10 cellular contexts compared by ENCODE assay signal in genomic region chr1:63323866-63324778, GRCh38. TPM values are rescaled to one million over a fixed set of nuclear protein-coding genes. Genes with fewer than 3 reads are reported as not detected.
DNase-seq lines count a peak whose midpoint lies in the region; ATAC-seq and TF ChIP-seq lines count a peak whose summit lies in the region.
"Had no signal": no experiment of that assay in that cellular context is flagged by ENCODE, and none has a peak within 500 bp of the region (broad histone marks: within the 10 kb centered on the region; RNA-seq: fewer than 3 reads in every experiment).

No MANE protein-coding gene starts in this region.

- H2BK15ac ChIP-seq in mesendoderm (replicated peaks; ENCODE audit: low read depth), result no peak overlapping the region

- peaks cover 77% of the 10 kb centered on the region for H3K27me3 Mint-ChIP-seq in activated T-cell treated with anti-CD3 and anti-CD28 coated beads, Interleukin-2, amount 50 U/mL, for 72 hours (ENCODE audit: low read depth)

- H3K79me2 ChIP-seq in mesendoderm (ENCODE audit: control insufficient read depth, insufficient read depth, low read length), result no peaks in the 10 kb centered on the region

- no peak overlapping the region for H2BK5ac ChIP-seq in mesendoderm (ENCODE audit: low read length)

- no peak for DNase-seq in BE2C
- DNase-seq in ELF-1 (ENCODE audit: low read depth, low spot score), result peak; percentile 43
- DNase-seq in activated T-cell treated with anti-CD3 and anti-CD28 coated beads, Interleukin-2, amount 50 U/mL, for 72 hours, result no peak
- DNase-seq in mesendoderm, result no peak
- DNase-seq: stimulated activated CD4-positive, alpha-beta T cell treated with anti-CD3 and anti-CD28 coated beads, Interleukin-2, amount 100 ng/mL, for 48 hours had no signal

- peak in 1 of 2 donors; percentile 30 for ATAC-seq in activated T-cell treated with anti-CD3 and anti-CD28 coated beads, Interleukin-2, amount 50 U/mL, for 72 hours (replicated peaks in 1 of 2)
- no peak for ATAC-seq in GM18867 (IDR thresholded peaks at IDR 0.05; ENCODE audit: unreplicated experiment)
- ATAC-seq in HG03135 (IDR thresholded peaks at IDR 0.05; ENCODE audit: unreplicated experiment), result no peak
- no peak for ATAC-seq in HG03097 (IDR thresholded peaks at IDR 0.05; ENCODE audit: low FRiP score, unreplicated experiment)
- ATAC-seq in HG03139 (IDR thresholded peaks at IDR 0.05; ENCODE audit: unreplicated experiment), result no peak
- ATAC-seq: HepG2 had no signal

- H3K23ac ChIP-seq in mesendoderm (ENCODE audit: low read length), result peak overlapping the region; percentile 38

- H3K79me1 ChIP-seq in mesendoderm (ENCODE audit: low read length), result no peaks in the 10 kb centered on the region

- peak overlapping the region; percentile 33 for H3K4me3 ChIP-seq in BE2C (ENCODE audit: low read depth, low read length)
- H3K4me3 ChIP-seq in mesendoderm (ENCODE audit: low read length), result no peak overlapping the region

- H3K4me3 Mint-ChIP-seq in activated T-cell treated with anti-CD3 and anti-CD28 coated beads, Interleukin-2, amount 50 U/mL, for 72 hours, result peak overlapping the region; percentile 84 to 90

- no peak for TF ChIP-seq CTCF in BE2C (IDR thresholded peaks at IDR 0.05; ENCODE audit: low read depth, low read length)

- peaks cover 56% of the 10 kb centered on the region for H3K4me1 Mint-ChIP-seq in activated T-cell treated with anti-CD3 and anti-CD28 coated beads, Interleukin-2, amount 50 U/mL, for 72 hours (ENCODE audit: low read depth)

- no peak overlapping the region for H4K8ac ChIP-seq in mesendoderm (ENCODE audit: low read depth, low read length)

- peak overlapping the region; percentile 32 for H3K56ac ChIP-seq in mesendoderm (ENCODE audit: low read length)

- H3K27ac Mint-ChIP-seq in activated T-cell treated with anti-CD3 and anti-CD28 coated beads, Interleukin-2, amount 50 U/mL, for 72 hours, result peak overlapping the region; percentile 84

- H3K4me1 ChIP-seq in BE2C (no peaks in the 10 kb centered on the region), mesendoderm (ENCODE audit: control insufficient read depth, low read depth, low read length) (peaks cover 2% of the 10 kb centered on the region)

- H2AK5ac ChIP-seq in mesendoderm (ENCODE audit: low read length), result no peak overlapping the region

- no CpG with 5 or more reads among the region's 114 CpGs for WGBS in mesendoderm (ENCODE audit: extremely low coverage, insufficient coverage, low lambda C conversion rate)

- H3K36me3 ChIP-seq in BE2C (no peaks in the 10 kb centered on the region), mesendoderm (ENCODE audit: control insufficient read depth, insufficient read depth, low read length) (no peaks in the 10 kb centered on the region)

- no peak overlapping the region for H4K5ac ChIP-seq in mesendoderm (ENCODE audit: low read length)

- H3K36me3 Mint-ChIP-seq in activated T-cell treated with anti-CD3 and anti-CD28 coated beads, Interleukin-2, amount 50 U/mL, for 72 hours (ENCODE audit: insufficient read depth in 2 of 2), result peaks cover 9 to 15% of the 10 kb centered on the region in 2 donors

- H3K27ac ChIP-seq in mesendoderm (ENCODE audit: low read depth, low read length), result no peak overlapping the region

- no peak overlapping the region for H2BK120ac ChIP-seq in mesendoderm (ENCODE audit: low read depth, low read length)

- no peak overlapping the region for H3K9ac ChIP-seq in mesendoderm (ENCODE audit: low read length)

- H3K18ac ChIP-seq in mesendoderm (ENCODE audit: low read length), result no peak overlapping the region

- H3K9me3 ChIP-seq in BE2C, result no peaks in the 10 kb centered on the region

- peak overlapping the region; percentile 30 for H3K4me2 ChIP-seq in mesendoderm (ENCODE audit: low read length)

- H3K27me3 ChIP-seq in BE2C, result peaks cover 99% of the 10 kb centered on the region
- H3K27me3 ChIP-seq in mesendoderm (ENCODE audit: insufficient read depth, low read length, poor library complexity), result peaks cover 61% of the 10 kb centered on the region

- H3K4ac ChIP-seq in mesendoderm (ENCODE audit: low read depth, low read length), result no peak overlapping the region

- H3K9me3 Mint-ChIP-seq in activated T-cell treated with anti-CD3 and anti-CD28 coated beads, Interleukin-2, amount 50 U/mL, for 72 hours, result peaks cover 0 to 1% of the 10 kb centered on the region in 2 donors

RNA-seq across cellular contexts. Expression of gene FOXD3, which starts 1.8 kb away (rescaled TPM):
- not detected for polyA plus RNA-seq in BE2C (2012; ENCODE audit: insufficient read depth, insufficient read length, low read depth)
- total RNA-seq in activated T-cell treated with anti-CD3 and anti-CD28 coated beads, Interleukin-2, amount 50 U/mL, for 72 hours, result not detected
- 2.7 TPM for polyA plus RNA-seq in mesendoderm (2013, experiment 1 of 2)
- polyA plus RNA-seq in mesendoderm (2013, experiment 2 of 2), result 3.4 TPM
- total RNA-seq: HepG2 had no signal
- polyA plus RNA-seq: HepG2 had no signal

RNA-seq across cellular contexts. Expression of gene ALG6, which starts 43.3 kb away (rescaled TPM):
- 1.9 TPM for polyA plus RNA-seq in BE2C (2012; ENCODE audit: insufficient read depth, insufficient read length, low read depth)
- 10 to 100 TPM; 16.7 to 24.7 TPM for total RNA-seq in activated T-cell treated with anti-CD3 and anti-CD28 coated beads, Interleukin-2, amount 50 U/mL, for 72 hours
- 11.1 TPM for polyA plus RNA-seq in mesendoderm (2013, experiment 1 of 2)
- 10.5 TPM for polyA plus RNA-seq in mesendoderm (2013, experiment 2 of 2)
